In the genomic region with DNA sequence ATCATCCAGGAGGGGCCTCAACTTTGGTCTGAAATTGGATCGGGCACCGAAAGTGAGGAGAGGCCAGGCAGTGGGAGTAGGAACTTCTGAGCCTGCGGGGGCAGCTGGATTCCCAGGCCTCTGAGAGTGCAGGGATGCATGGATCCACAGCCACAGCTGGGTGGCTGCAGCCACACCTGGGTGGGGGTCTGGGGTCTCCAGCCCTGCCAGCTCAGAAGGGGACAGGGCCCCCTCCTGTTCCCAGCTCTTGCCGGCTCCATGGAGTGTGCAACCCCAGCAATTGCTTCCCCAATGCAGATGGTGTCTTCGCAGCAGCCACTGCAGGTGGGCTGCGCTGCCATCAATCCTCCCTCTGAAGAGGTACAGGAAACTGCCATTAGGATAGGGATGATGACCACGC, we compare ENCODE assay signal across 1 cellular context.
TF ChIP-seq lines count a peak whose summit lies in the region.

No MANE protein-coding gene starts in this region.

TF ChIP-seq in IMR-90, 13 proteins besides CTCF, POLR2A, EP300 and RAD21:
- TF ChIP-seq MAZ (IDR thresholded peaks at IDR 0.05; ENCODE audit: borderline replicate concordance, low read depth, low read length) (no peak), RCOR1 (IDR thresholded peaks at IDR 0.05; ENCODE audit: insufficient replicate concordance, low read length) (no peak), CEBPB (IDR thresholded peaks at IDR 0.05; ENCODE audit: low read depth, low read length) (no peak), FOS (IDR thresholded peaks at IDR 0.05; ENCODE audit: low read depth, low read length) (no peak), SMC3 (IDR thresholded peaks at IDR 0.05; ENCODE audit: low read depth, low read length) (no peak), BHLHE40 (IDR thresholded peaks at IDR 0.05; ENCODE audit: low read depth, low read length) (no peak), CHD1 (IDR thresholded peaks at IDR 0.05; ENCODE audit: low read depth, low read length) (no peak), MXI1 (IDR thresholded peaks at IDR 0.05; ENCODE audit: borderline replicate concordance, low read depth, low read length) (no peak), RFX5 (IDR thresholded peaks at IDR 0.05; ENCODE audit: low read depth, low read length) (no peak), NFE2L2 (IDR thresholded peaks at IDR 0.05; ENCODE audit: low read depth, low read length) (no peak), MAFK (IDR thresholded peaks at IDR 0.05; ENCODE audit: low read depth, low read length) (no peak)
- TF ChIP-seq, protein P1, sequence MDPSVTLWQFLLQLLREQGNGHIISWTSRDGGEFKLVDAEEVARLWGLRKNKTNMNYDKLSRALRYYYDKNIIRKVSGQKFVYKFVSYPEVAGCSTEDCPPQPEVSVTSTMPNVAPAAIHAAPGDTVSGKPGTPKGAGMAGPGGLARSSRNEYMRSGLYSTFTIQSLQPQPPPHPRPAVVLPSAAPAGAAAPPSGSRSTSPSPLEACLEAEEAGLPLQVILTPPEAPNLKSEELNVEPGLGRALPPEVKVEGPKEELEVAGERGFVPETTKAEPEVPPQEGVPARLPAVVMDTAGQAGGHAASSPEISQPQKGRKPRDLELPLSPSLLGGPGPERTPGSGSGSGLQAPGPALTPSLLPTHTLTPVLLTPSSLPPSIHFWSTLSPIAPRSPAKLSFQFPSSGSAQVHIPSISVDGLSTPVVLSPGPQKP (IDR thresholded peaks at IDR 0.05; ENCODE audit: borderline replicate concordance, low read depth, low read length), result no peak
- TF ChIP-seq, protein P2, sequence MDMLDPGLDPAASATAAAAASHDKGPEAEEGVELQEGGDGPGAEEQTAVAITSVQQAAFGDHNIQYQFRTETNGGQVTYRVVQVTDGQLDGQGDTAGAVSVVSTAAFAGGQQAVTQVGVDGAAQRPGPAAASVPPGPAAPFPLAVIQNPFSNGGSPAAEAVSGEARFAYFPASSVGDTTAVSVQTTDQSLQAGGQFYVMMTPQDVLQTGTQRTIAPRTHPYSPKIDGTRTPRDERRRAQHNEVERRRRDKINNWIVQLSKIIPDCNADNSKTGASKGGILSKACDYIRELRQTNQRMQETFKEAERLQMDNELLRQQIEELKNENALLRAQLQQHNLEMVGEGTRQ (IDR thresholded peaks at IDR 0.05; ENCODE audit: low read depth, low read length), result no peak
TF ChIP-seq in IMR-90: peak in this region for 0.
